Comparison of ENCODE assay signal across 29 cellular contexts in the genomic region with DNA sequence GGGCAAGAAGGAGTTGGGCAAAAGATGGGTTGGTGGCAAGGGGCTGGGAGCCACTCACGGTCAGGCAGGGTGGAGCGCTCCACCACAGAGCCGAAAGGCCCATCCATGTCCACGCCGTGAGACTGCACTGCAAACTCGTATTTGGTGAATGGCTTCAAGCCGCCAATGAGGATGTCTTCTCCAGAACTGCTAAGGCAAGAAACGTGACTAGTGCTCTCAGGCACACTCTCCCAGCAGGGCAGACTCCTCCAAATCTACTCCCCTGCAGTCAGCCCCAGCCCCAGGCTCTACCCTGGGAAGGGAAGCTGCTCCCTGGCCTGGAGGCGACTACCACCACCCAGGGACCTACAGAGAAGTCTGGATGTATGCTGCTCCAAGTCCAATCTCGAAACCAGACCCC. TPM values are rescaled to one million over a fixed set of nuclear protein-coding genes. Genes with fewer than 3 reads are reported as not detected.
"Had no signal": no experiment of that assay in that cellular context is flagged by ENCODE, and none has a peak within 500 bp of the region (broad histone marks: within the 10 kb centered on the region; RNA-seq: fewer than 3 reads in every experiment).

No MANE protein-coding gene starts in this region.

- H3K27me3 ChIP-seq: hepatocyte, ovary, right atrium auricular region, right lobe of liver, uterus had no signal

- H3K27ac Mint-ChIP-seq: naive thymus-derived CD4-positive, alpha-beta T cell; natural killer cell treated with Interleukin-12 subunit alpha and Interleukin-12 subunit beta and Interleukin-15 and Interleukin-18, amount 100 ng/mL, for 72 hours; progenitor cell of endocrine pancreas; stimulated activated memory B cell treated with anti-CD40 and anti-IgM and Interleukin-4, amounts not matched to agents 10 μg/mL and 1 μg/mL and 100 μg/mL, for 72 hours; stimulated activated naive CD8-positive, alpha-beta T cell treated with anti-CD3 and anti-CD28 coated beads, Interleukin-15, amount 100 ng/mL, for 72 hours; type B pancreatic cell had no signal

- H3K36me3 Mint-ChIP-seq: naive thymus-derived CD4-positive, alpha-beta T cell; natural killer cell treated with Interleukin-12 subunit alpha and Interleukin-12 subunit beta and Interleukin-15 and Interleukin-18, amount 100 ng/mL, for 72 hours; stimulated activated memory B cell treated with anti-CD40 and anti-IgM and Interleukin-4, amounts not matched to agents 10 μg/mL and 1 μg/mL and 100 μg/mL, for 72 hours; type B pancreatic cell had no signal

- H3K4me3 ChIP-seq: hepatocyte, left lung, lung, mucosa of descending colon, ovary, right atrium auricular region, right lobe of liver, smooth muscle cell, tibial nerve, uterus had no signal

- H3K9me3 ChIP-seq: left lung, mucosa of descending colon, ovary, right atrium auricular region, right lobe of liver, tibial nerve, uterus had no signal

- H2AFZ ChIP-seq: hepatocyte had no signal

- H3K4me1 ChIP-seq: uterus had no signal

- H3K9me3 Mint-ChIP-seq: naive thymus-derived CD4-positive, alpha-beta T cell; natural killer cell treated with Interleukin-12 subunit alpha and Interleukin-12 subunit beta and Interleukin-15 and Interleukin-18, amount 100 ng/mL, for 72 hours; stimulated activated memory B cell treated with anti-CD40 and anti-IgM and Interleukin-4, amounts not matched to agents 10 μg/mL and 1 μg/mL and 100 μg/mL, for 72 hours; stimulated activated naive CD8-positive, alpha-beta T cell treated with anti-CD3 and anti-CD28 coated beads, Interleukin-15, amount 100 ng/mL, for 72 hours; type B pancreatic cell had no signal

- H3K4me3 Mint-ChIP-seq: naive thymus-derived CD4-positive, alpha-beta T cell; natural killer cell treated with Interleukin-12 subunit alpha and Interleukin-12 subunit beta and Interleukin-15 and Interleukin-18, amount 100 ng/mL, for 72 hours; stimulated activated memory B cell treated with anti-CD40 and anti-IgM and Interleukin-4, amounts not matched to agents 10 μg/mL and 1 μg/mL and 100 μg/mL, for 72 hours; stimulated activated naive CD8-positive, alpha-beta T cell treated with anti-CD3 and anti-CD28 coated beads, Interleukin-15, amount 100 ng/mL, for 72 hours; type B pancreatic cell had no signal

- H3K27ac ChIP-seq: hepatocyte, left lung, ovary, right atrium auricular region, right lobe of liver, tibial nerve, uterus had no signal

- H3K4me2 ChIP-seq: hepatocyte, smooth muscle cell had no signal

- H3K36me3 ChIP-seq: left lung, ovary, right atrium auricular region, right lobe of liver, tibial nerve, uterus had no signal

- DNase-seq: left colon; left lung; midbrain; mucosa of descending colon; naive thymus-derived CD4-positive, alpha-beta T cell; ovary; stimulated activated CD4-positive, alpha-beta T cell treated with anti-CD3 and anti-CD28 coated beads, Interleukin-1b, Interleukin-23, amount 100 ng/mL, for 48 hours; stimulated activated CD4-positive, alpha-beta T cell treated with anti-CD3 and anti-CD28 coated beads, Interleukin-2, amount 100 ng/mL, for 48 hours; stimulated activated CD4-positive, alpha-beta T cell treated with anti-CD3 and anti-CD28 coated beads, Interleukin-4, amount 100 ng/mL, for 4 hours; stimulated activated CD8-positive, alpha-beta memory T cell treated with anti-CD3 and anti-CD28 coated beads, Interleukin-4, amount 100 ng/mL, for 48 hours; stimulated activated naive CD4-positive, alpha-beta T cell treated with Interleukin-2 at 50 U/mL for 16 hours; stimulated activated naive CD8-positive, alpha-beta T cell treated with anti-CD3 and anti-CD28 coated beads, Interleukin-15, amount 100 ng/mL, for 72 hours; substantia nigra; uterus had no signal

RNA-seq across cellular contexts. Expression of gene IGDCC3, which starts 11.4 kb away (rescaled TPM):
- total RNA-seq: lower leg skin; mesenteric fat pad; naive thymus-derived CD4-positive, alpha-beta T cell; natural killer cell treated with Interleukin-12 subunit alpha and Interleukin-12 subunit beta and Interleukin-15 and Interleukin-18, amount 100 ng/mL, for 72 hours; omental fat pad; pulmonary artery endothelial cell; right atrium auricular region; right lobe of liver; tibial nerve had no signal
- polyA plus RNA-seq: keratinocyte; lung; naive thymus-derived CD4-positive, alpha-beta T cell had no signal
